Comparison of ENCODE assay signal across 17 cellular contexts in genomic region chr18:13303761-13304364, GRCh38.
"Had no signal": no experiment of that assay in that cellular context is flagged by ENCODE, and none has a peak within 500 bp of the region (broad histone marks: within the 10 kb centered on the region; RNA-seq: fewer than 3 reads in every experiment).

No MANE protein-coding gene starts in this region.

- H3K27ac Mint-ChIP-seq: activated naive CD8-positive, alpha-beta T cell; stimulated activated effector memory CD8-positive, alpha-beta T cell treated with anti-CD3 and anti-CD28 coated beads, Interleukin-12 subunit alpha, Interleukin-12 subunit beta, amount 100 ng/mL, for 72 hours had no signal

- H3K9me3 Mint-ChIP-seq: stimulated activated effector memory CD8-positive, alpha-beta T cell treated with anti-CD3 and anti-CD28 coated beads, Interleukin-12 subunit alpha, Interleukin-12 subunit beta, amount 100 ng/mL, for 72 hours had no signal

- H3K4me1 ChIP-seq: colonic mucosa, right lobe of liver, upper lobe of right lung had no signal

- DNase-seq: activated CD4-positive, alpha-beta T cell treated with anti-CD3 and anti-CD28 coated beads, Interleukin-2, amount 50 U/mL, for 4 hours; activated CD4-positive, CD25-positive, alpha-beta regulatory T cell treated with anti-CD3 and anti-CD28 coated beads, Interleukin-2, amount 50 U/mL, for 72 hours; activated gamma-delta T cell; colonic mucosa; hypothalamus; left ventricle myocardium inferior; mammary epithelial cell; ovary; stimulated activated CD4-positive, alpha-beta T cell treated with anti-CD3 and anti-CD28 coated beads, Interleukin-4, amount 100 ng/mL, for 24 hours; stomach; T-helper 2 cell; upper lobe of right lung had no signal

- H3K27me3 ChIP-seq: colonic mucosa, ovary, right lobe of liver, stomach, upper lobe of right lung had no signal

- H3K9me3 ChIP-seq: colonic mucosa, left ventricle myocardium inferior, ovary, right lobe of liver, upper lobe of right lung had no signal

- H3K27ac ChIP-seq: colonic mucosa, left ventricle myocardium inferior, ovary, right lobe of liver, stomach, upper lobe of right lung, VCaP had no signal

- H3K27me3 Mint-ChIP-seq: activated naive CD8-positive, alpha-beta T cell had no signal

- H3K36me3 Mint-ChIP-seq: stimulated activated effector memory CD8-positive, alpha-beta T cell treated with anti-CD3 and anti-CD28 coated beads, Interleukin-12 subunit alpha, Interleukin-12 subunit beta, amount 100 ng/mL, for 72 hours had no signal

- H3K4me3 ChIP-seq: colonic mucosa, left ventricle myocardium inferior, ovary, right lobe of liver, stomach, upper lobe of right lung had no signal

- H3K4me3 Mint-ChIP-seq: activated naive CD8-positive, alpha-beta T cell; neural crest cell; stimulated activated effector memory CD8-positive, alpha-beta T cell treated with anti-CD3 and anti-CD28 coated beads, Interleukin-12 subunit alpha, Interleukin-12 subunit beta, amount 100 ng/mL, for 72 hours had no signal

- H3K36me3 ChIP-seq: colonic mucosa, left ventricle myocardium inferior, ovary, right lobe of liver, stomach, upper lobe of right lung had no signal
